Comparison of ENCODE assay signal across 23 cellular contexts in the genomic region with DNA sequence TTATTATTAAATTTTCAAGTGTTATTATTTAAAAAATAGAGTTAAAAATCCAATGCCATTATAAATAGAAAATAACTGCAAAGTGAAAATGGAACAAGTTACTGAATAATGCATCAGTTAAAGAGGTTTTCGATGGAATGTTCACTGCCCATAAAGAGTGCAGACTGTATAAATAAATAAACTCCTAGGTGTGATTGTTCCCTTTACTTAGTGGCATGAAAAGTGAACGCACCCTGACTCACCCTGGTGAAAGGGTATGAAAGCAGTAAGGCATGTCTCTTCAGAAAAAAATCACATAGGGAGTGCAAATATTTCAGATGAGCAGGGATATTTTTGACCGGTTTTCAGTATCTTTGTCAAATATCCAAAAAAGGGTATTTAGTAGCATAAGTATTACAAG.
"Had no signal": no experiment of that assay in that cellular context is flagged by ENCODE, and none has a peak within 500 bp of the region (broad histone marks: within the 10 kb centered on the region; RNA-seq: fewer than 3 reads in every experiment).

No MANE protein-coding gene starts in this region.

- ATAC-seq: foreskin keratinocyte; gastroesophageal sphincter; heart right ventricle; left lobe of liver; natural killer cell; pancreas; sciatic nerve; stimulated activated memory B cell treated with anti-CD40 and anti-IgM and Interleukin-4, amounts not matched to agents 10 μg/mL and 1 μg/mL and 100 μg/mL, for 72 hours; stimulated activated naive CD8-positive, alpha-beta T cell treated with anti-CD3 and anti-CD28 coated beads, Interleukin-15, Interleukin-2, amounts not matched to agents 100 U/mL and 50 U/mL, for 24 hours had no signal

- H3K27me3 ChIP-seq: esophagus muscularis mucosa, foreskin keratinocyte, gastroesophageal sphincter, heart right ventricle, neutrophil, pancreas, spleen, testis, tibial artery had no signal

- H3K36me3 ChIP-seq: esophagus muscularis mucosa, gastroesophageal sphincter, heart right ventricle, neutrophil, pancreas, right atrium auricular region, spleen, tibial artery had no signal

- DNase-seq: dorsolateral prefrontal cortex; effector CD4-positive, alpha-beta T cell; foreskin keratinocyte; glutamatergic neuron; heart right ventricle; hippocampal formation; natural killer cell; pancreas; spleen; stimulated activated CD4-positive, alpha-beta T cell treated with anti-CD3 and anti-CD28 coated beads, Interleukin-4, amount 100 ng/mL, for 4 hours; stimulated activated naive CD8-positive, alpha-beta T cell treated with anti-CD3 and anti-CD28 coated beads, Interleukin-15, Interleukin-2, amounts not matched to agents 100 U/mL and 50 U/mL, for 24 hours; substantia nigra; testis; tibial artery had no signal

- H3K27ac ChIP-seq: dorsolateral prefrontal cortex, epithelial cell of prostate, esophagus muscularis mucosa, foreskin keratinocyte, gastroesophageal sphincter, heart right ventricle, neutrophil, pancreas, right atrium auricular region, spleen, testis, tibial artery had no signal

- H3K4me3 ChIP-seq: dorsolateral prefrontal cortex, esophagus muscularis mucosa, gastroesophageal sphincter, heart right ventricle, lung, pancreas, right atrium auricular region, spleen, testis, tibial artery had no signal

- H3K9me3 ChIP-seq: esophagus muscularis mucosa, gastroesophageal sphincter, heart right ventricle, neutrophil, pancreas, right atrium auricular region, spleen, testis, tibial artery had no signal

- H3K4me1 ChIP-seq: esophagus muscularis mucosa, foreskin keratinocyte, gastroesophageal sphincter, heart right ventricle, pancreas, right atrium auricular region, spleen, testis, tibial artery had no signal
